ENCODE assay signal across 19 cellular contexts in the genomic region with DNA sequence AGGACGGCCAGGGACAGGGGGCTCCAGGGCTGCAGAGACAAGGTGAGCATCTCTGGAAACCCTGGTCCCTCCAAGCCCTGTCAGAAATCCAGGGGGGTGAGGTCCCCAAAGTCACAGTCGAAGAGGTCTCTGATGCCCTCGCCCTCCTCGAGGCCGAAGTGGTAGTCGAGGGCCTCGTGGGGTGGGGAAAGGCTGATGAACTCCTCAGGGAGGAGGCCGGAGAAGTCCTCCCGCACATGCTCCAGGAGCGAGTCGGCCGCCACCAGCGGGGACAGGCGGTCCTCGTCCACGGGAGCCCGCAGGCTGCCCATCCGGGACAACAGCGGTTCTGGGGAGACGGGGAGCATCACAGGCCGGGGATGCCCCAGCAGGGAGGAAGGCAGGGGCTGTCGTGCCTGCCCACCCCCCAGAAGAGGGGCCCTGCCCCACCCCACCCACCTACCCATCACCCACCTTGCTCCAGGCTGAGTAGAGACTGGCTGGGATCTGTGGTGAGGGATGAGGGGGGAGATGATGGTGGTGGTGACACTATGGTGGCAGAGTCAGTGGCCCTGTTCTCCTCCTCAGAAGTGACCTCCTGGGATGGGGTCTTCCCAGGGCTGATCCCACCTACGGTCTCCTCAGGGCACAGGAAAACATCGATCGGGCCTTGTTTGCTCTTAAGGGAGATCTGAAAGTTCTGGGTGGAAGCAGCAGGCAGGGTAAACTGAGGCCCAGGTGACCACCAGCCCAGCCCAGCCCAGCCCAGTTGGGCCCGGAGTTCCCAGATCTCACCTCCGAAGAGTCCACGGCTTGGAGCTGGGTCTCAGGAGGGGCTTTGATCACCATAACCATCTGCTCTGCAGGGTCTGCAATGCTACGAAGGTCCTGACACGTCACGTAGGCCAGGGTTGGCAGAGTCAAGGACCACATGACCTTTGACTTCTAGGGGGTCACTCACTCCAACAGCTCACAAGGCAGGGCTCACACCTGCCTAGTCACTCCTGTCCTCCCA. TPM values are rescaled to one million over a fixed set of nuclear protein-coding genes. Genes with fewer than 3 reads are reported as not detected.
A peak's percentile ranks its signal among the peaks of the same experiment; 100 is the strongest.
DNase-seq lines count a peak whose midpoint lies in the region; ATAC-seq, FAIRE-seq and TF ChIP-seq lines count a peak whose summit lies in the region.
"Had no signal": no experiment of that assay in that cellular context is flagged by ENCODE, and none has a peak within 500 bp of the region (broad histone marks: within the 10 kb centered on the region; RNA-seq: fewer than 3 reads in every experiment).

No MANE protein-coding gene starts in this region.

- H3K9me3 ChIP-seq in T-helper 17 cell (ENCODE audit: control insufficient read depth, low read length, poor library complexity, severe bottlenecking) (no peaks in the 10 kb centered on the region), HepG2 (ENCODE audit: low read length) (no peaks in the 10 kb centered on the region), subcutaneous abdominal adipose tissue (ENCODE audit: control insufficient read depth in 5 of 5, low read length in 5 of 5) (no peaks in the 10 kb centered on the region)
- H3K9me3 ChIP-seq: BLaER1, upper lobe of right lung had no signal

- H3K4me1 ChIP-seq in HepG2 (ENCODE audit: insufficient read depth, low read length) (peaks cover 28% of the 10 kb centered on the region), subcutaneous abdominal adipose tissue (ENCODE audit: control insufficient read depth in 5 of 5, insufficient read depth in 5 of 5, low read length in 5 of 5) (peaks cover 16 to 77% (median 66%) of the 10 kb centered on the region in 5 donors)

- 0 out of 4 replicates have a peak, but pooled peaks of 1 of the 2 experiments have one; percentile 17 for TF ChIP-seq POLR2A in HepG2 (IDR thresholded peaks at IDR 0.05; ENCODE audit: insufficient read depth in 1 of 2, low read depth in 2 of 2, low read length in 2 of 2)

- H4K20me1 ChIP-seq in HepG2 (ENCODE audit: insufficient read depth, low read length), result no peaks in the 10 kb centered on the region

- no peak for TF ChIP-seq RAD21 in HepG2 (CRISPR knock-in tag; IDR thresholded peaks at IDR 0.05)

- no TSS peak for BruUV-seq in HepG2 (replicated peaks; lab: Mats Ljungman, UMichigan)

- intact Hi-C loops in HepG2 (cut with micrococcal nuclease; ENCODE audit: unreplicated experiment), result no loop called here

- H3K4me3 ChIP-seq in HepG2 (replicated peaks in 1 of 3; ENCODE audit: insufficient read depth in 1 of 3, low read depth in 2 of 3, low read length in 3 of 3), result no peak overlapping the region
- H3K4me3 ChIP-seq in subcutaneous abdominal adipose tissue (ENCODE audit: low read depth in 1 of 5, low read length in 5 of 5), result no peak overlapping the region
- H3K4me3 ChIP-seq: BLaER1, smooth muscle cell, upper lobe of right lung had no signal

- CTCF ChIA-PET in activated CD4-positive, alpha-beta T cell treated with anti-CD3 and anti-CD28 coated beads, Interleukin-2, amount 10 ng/mL, durations not matched to agents 7 days and 5 days (lab: Charles Lee), result interaction anchor here (9.1 kb wide), 1 partner anchor 10 kb away, joined by 115 read pairs; a partner anchor contains a TSS
- CTCF ChIA-PET in HepG2 (lab: Yijun Ruan, JAX; ENCODE audit: low intra/inter-chr PET ratio, low total read pairs), result no interaction called here

- no peak for TF ChIP-seq CTCF in HepG2 (CRISPR knock-in tag; IDR thresholded peaks at IDR 0.05)

- H3K9me3 Mint-ChIP-seq in activated CD4-positive, alpha-beta T cell treated with anti-CD3 and anti-CD28 coated beads, Interleukin-2, amount 10 ng/mL, durations not matched to agents 7 days and 5 days, result no peaks in the 10 kb centered on the region

- no peaks in the 10 kb centered on the region for H3K27me3 Mint-ChIP-seq in activated CD4-positive, alpha-beta T cell treated with anti-CD3 and anti-CD28 coated beads, Interleukin-2, amount 10 ng/mL, durations not matched to agents 7 days and 5 days
- no peaks in the 10 kb centered on the region for H3K27me3 Mint-ChIP-seq in T-helper 17 cell

- peaks cover 21% of the 10 kb centered on the region for H3K79me2 ChIP-seq in HepG2 (ENCODE audit: insufficient read depth, low read length)

- in situ Hi-C loops in HepG2 (cut with HindIII; ENCODE audit: extremely low pct_ligation_motif_present, low pct_unique_long_range_greater_than_20kb), result no loop called here

- no peak for ATAC-seq in T-helper 17 cell
- no peak for ATAC-seq in HepG2
- no peak for ATAC-seq in HG03571 (IDR thresholded peaks at IDR 0.05; ENCODE audit: unreplicated experiment)
- ATAC-seq in HG03045 (IDR thresholded peaks at IDR 0.05; ENCODE audit: unreplicated experiment), result no peak
- ATAC-seq: left lobe of liver, upper lobe of right lung had no signal

- H3K27me3 ChIP-seq in HepG2 (ENCODE audit: control insufficient read depth in 1 of 2, insufficient read depth in 2 of 2, low read length in 2 of 2) (peaks cover 0 to 3% of the 10 kb centered on the region in 2 experiments; a peak in 1 of 5 replicates), subcutaneous abdominal adipose tissue (ENCODE audit: control insufficient read depth in 5 of 5, insufficient read depth in 4 of 5, low read length in 5 of 5) (no peaks in the 10 kb centered on the region)
- H3K27me3 ChIP-seq: BLaER1, upper lobe of right lung had no signal

- no peak for FAIRE-seq in HepG2 (lab: Jason Lieb, UNC)
- FAIRE-seq: A204.1 had no signal

- H3K4me1 Mint-ChIP-seq in activated CD4-positive, alpha-beta T cell treated with anti-CD3 and anti-CD28 coated beads, Interleukin-2, amount 10 ng/mL, durations not matched to agents 7 days and 5 days, result peaks cover 93% of the 10 kb centered on the region
- H3K4me1 Mint-ChIP-seq in T-helper 17 cell, result peaks cover 44% of the 10 kb centered on the region

- WGBS in HepG2 (ENCODE audit: low lambda C conversion rate), result 95% methylated on average over 30 of the region's 31 CpGs

- no peak overlapping the region for H3K9ac ChIP-seq in HepG2 (ENCODE audit: insufficient read depth, low read depth, low read length)
- peak overlapping the region in 1 of 5 donors; percentile 9 for H3K9ac ChIP-seq in subcutaneous abdominal adipose tissue (ENCODE audit: low read length in 5 of 5)
- H3K9ac ChIP-seq: BLaER1 had no signal

- H3K4me3 Mint-ChIP-seq in activated CD4-positive, alpha-beta T cell treated with anti-CD3 and anti-CD28 coated beads, Interleukin-2, amount 10 ng/mL, durations not matched to agents 7 days and 5 days, result no peak overlapping the region
- H3K4me3 Mint-ChIP-seq in T-helper 17 cell, result peak overlapping the region; percentile 12

- H2AFZ ChIP-seq in HepG2 (ENCODE audit: low read length), result no peak overlapping the region

- no peak overlapping the region for H3K4me2 ChIP-seq in HepG2 (ENCODE audit: low read depth, low read length)
- H3K4me2 ChIP-seq: BLaER1, smooth muscle cell had no signal

- peak overlapping the region; percentile 93 for H3K27ac Mint-ChIP-seq in activated CD4-positive, alpha-beta T cell treated with anti-CD3 and anti-CD28 coated beads, Interleukin-2, amount 10 ng/mL, durations not matched to agents 7 days and 5 days
- peak overlapping the region; percentile 56 for H3K27ac Mint-ChIP-seq in T-helper 17 cell

- H3K36me3 ChIP-seq in HepG2 (replicated peaks in 1 of 2; ENCODE audit: control insufficient read depth in 1 of 2, insufficient read depth in 2 of 2, low read length in 2 of 2) (peaks cover 10 to 30% of the 10 kb centered on the region in 2 experiments), subcutaneous abdominal adipose tissue (ENCODE audit: control insufficient read depth in 5 of 5, insufficient read depth in 5 of 5, low read length in 5 of 5) (peaks cover 0 to under 1% (median 0%) of the 10 kb centered on the region in 5 donors)
- H3K36me3 ChIP-seq: upper lobe of right lung had no signal

- TF ChIP-seq EP300 in HepG2 (IDR thresholded peaks at IDR 0.05; ENCODE audit: low read depth in 2 of 2, low read length in 2 of 2), result no peak
- no peak for TF ChIP-seq EP300 in HepG2 (CRISPR knock-in tag; IDR thresholded peaks at IDR 0.05; ENCODE audit: borderline replicate concordance)

- no peak for DNase-seq in activated CD4-positive, alpha-beta T cell treated with anti-CD3 and anti-CD28 coated beads, Interleukin-2, amount 10 ng/mL, durations not matched to agents 7 days and 5 days
- no peak for DNase-seq in activated CD4-positive, alpha-beta T cell treated with anti-CD3 and anti-CD28 coated beads for 4 hours
- DNase-seq in T-helper 17 cell (no peak), HepG2 (ENCODE audit: low spot score) (no peak), occipital lobe (lab: John Stamatoyannopoulos, UW) (no peak)
- DNase-seq: activated CD4-positive, alpha-beta T cell treated with anti-CD3 and anti-CD28 coated beads, Interleukin-2, amount 50 U/mL, for 48 hours; amygdala; foreskin melanocyte; NCI-H1092 treated with DMSO at 0.1 percent for 48 hours; NCI-H2107; upper lobe of right lung had no signal

- POLR2A ChIA-PET in activated CD4-positive, alpha-beta T cell treated with anti-CD3 and anti-CD28 coated beads, Interleukin-2, amount 10 ng/mL, durations not matched to agents 7 days and 5 days (lab: Charles Lee), result no interaction called here
- POLR2A ChIA-PET in HepG2 (lab: Yijun Ruan, JAX), result no interaction called here

- peaks cover 56% of the 10 kb centered on the region for H3K36me3 Mint-ChIP-seq in activated CD4-positive, alpha-beta T cell treated with anti-CD3 and anti-CD28 coated beads, Interleukin-2, amount 10 ng/mL, durations not matched to agents 7 days and 5 days (ENCODE audit: low read depth)
- no peaks in the 10 kb centered on the region for H3K36me3 Mint-ChIP-seq in T-helper 17 cell (ENCODE audit: low read depth)

- H3K27ac ChIP-seq in HepG2 (ENCODE audit: extremely low read length, insufficient read depth, low read length) (no peak overlapping the region), subcutaneous abdominal adipose tissue (ENCODE audit: low read depth, low read length) (peak overlapping the region; percentile 87)
- H3K27ac ChIP-seq: HL-60 had no signal

RNA-seq across cellular contexts. Expression of a gene that starts 2.7 kb away (rescaled TPM):
- total RNA-seq in activated CD4-positive, alpha-beta T cell treated with anti-CD3 and anti-CD28 coated beads, Interleukin-2, amount 10 ng/mL, durations not matched to agents 7 days and 5 days, result 10 to 100 TPM; 48.2 to 54.3 TPM
- total RNA-seq in T-helper 17 cell (10 to 100 TPM; 10.2 to 12.2 TPM), HepG2 (2016; rRNA removed; fragmentation: Illumina TruSeq; extraction: Trizol) (26.4 and 61.5 TPM in 2 replicates), occipital lobe (27.8 TPM)
- total RNA-seq in HepG2 (2016; cell fraction: cytosol; rRNA removed; fragmentation: Illumina TruSeq; extraction: Trizol; ENCODE audit: low read depth), result 43.9 and 46.0 TPM in 2 replicates
- total RNA-seq in HepG2 (2016; cell fraction: insoluble cytoplasmic fraction; rRNA removed; fragmentation: Illumina TruSeq; extraction: Trizol), result 23.2 and 62.1 TPM in 2 replicates
- 62.7 and 67.8 TPM in 2 replicates for total RNA-seq in HepG2 (2016; cell fraction: membrane; rRNA removed; fragmentation: Illumina TruSeq; extraction: Trizol)
- total RNA-seq in HepG2 (2016; cell fraction: nucleus; rRNA removed; fragmentation: Illumina TruSeq; extraction: Trizol), result 71.4 and 86.1 TPM in 2 replicates
- 65.5 and 81.8 TPM in 2 replicates for polyA plus RNA-seq in HepG2 (2011; rRNA removed)
- 30.3 and 70.4 TPM in 2 replicates for polyA plus RNA-seq in HepG2 (2011; cell fraction: cytosol; rRNA removed)
- polyA plus RNA-seq in HepG2 (2011; cell fraction: nucleus; rRNA removed), result 585 and 688 TPM in 2 replicates
- polyA plus RNA-seq in HepG2 (2012), result 32.0 and 41.2 TPM in 2 replicates
- 18.6 and 21.1 TPM in 2 replicates for polyA plus RNA-seq in HepG2 (2016; cell fraction: cytosol; fragmentation: Illumina TruSeq; extraction: Trizol; ENCODE audit: low read depth)
- polyA plus RNA-seq in HepG2 (2016; cell fraction: insoluble cytoplasmic fraction; fragmentation: Illumina TruSeq; extraction: Trizol; ENCODE audit: low read depth), result 21.8 and 29.6 TPM in 2 replicates
- polyA plus RNA-seq in HepG2 (2016; cell fraction: membrane; fragmentation: Illumina TruSeq; extraction: Trizol; ENCODE audit: low read depth), result 29.2 TPM in 2 replicates
- 161 and 163 TPM in 2 replicates for polyA plus RNA-seq in HepG2 (2016; cell fraction: nucleus; fragmentation: Illumina TruSeq; extraction: Trizol; ENCODE audit: insufficient read depth, low read depth)
- 148 and 154 TPM in 2 replicates for polyA minus RNA-seq in HepG2 (2011; rRNA and poly(A)+ RNA removed; ENCODE audit: low replicate concordance)
- 27.1 and 33.2 TPM in 2 replicates for polyA minus RNA-seq in HepG2 (2011; cell fraction: cytosol; rRNA and poly(A)+ RNA removed)
- 103 and 112 TPM in 2 replicates for polyA minus RNA-seq in HepG2 (2011; cell fraction: nucleus; rRNA and poly(A)+ RNA removed)

RNA-seq across cellular contexts. Expression of a gene that starts 9.2 kb away (rescaled TPM):
- total RNA-seq in activated CD4-positive, alpha-beta T cell treated with anti-CD3 and anti-CD28 coated beads, Interleukin-2, amount 10 ng/mL, durations not matched to agents 7 days and 5 days, result 10 to 100 TPM; 64.9 to 69.8 TPM
- total RNA-seq in T-helper 17 cell (10 to 100 TPM in 1 of 2 donors, 1 to 10 TPM in 1; 2.6 to 11.5 TPM), HepG2 (2016; rRNA removed; fragmentation: Illumina TruSeq; extraction: Trizol) (25.3 and 39.4 TPM in 2 replicates), occipital lobe (2.2 TPM)
- 23.5 and 26.5 TPM in 2 replicates for total RNA-seq in HepG2 (2016; cell fraction: cytosol; rRNA removed; fragmentation: Illumina TruSeq; extraction: Trizol; ENCODE audit: low read depth)
- total RNA-seq in HepG2 (2016; cell fraction: insoluble cytoplasmic fraction; rRNA removed; fragmentation: Illumina TruSeq; extraction: Trizol), result 22.9 and 41.6 TPM in 2 replicates
- 49.7 and 51.9 TPM in 2 replicates for total RNA-seq in HepG2 (2016; cell fraction: membrane; rRNA removed; fragmentation: Illumina TruSeq; extraction: Trizol)
- 29.5 and 34.7 TPM in 2 replicates for total RNA-seq in HepG2 (2016; cell fraction: nucleus; rRNA removed; fragmentation: Illumina TruSeq; extraction: Trizol)
- 22.5 and 25.5 TPM in 2 replicates for polyA plus RNA-seq in HepG2 (2011; rRNA removed)
- 14.5 and 25.4 TPM in 2 replicates for polyA plus RNA-seq in HepG2 (2011; cell fraction: cytosol; rRNA removed)
- 50.7 and 66.4 TPM in 2 replicates for polyA plus RNA-seq in HepG2 (2011; cell fraction: nucleus; rRNA removed)
- 14.4 and 23.5 TPM in 2 replicates for polyA plus RNA-seq in HepG2 (2012)
- 39.6 and 41.6 TPM in 2 replicates for polyA plus RNA-seq in HepG2 (2016; cell fraction: cytosol; fragmentation: Illumina TruSeq; extraction: Trizol; ENCODE audit: low read depth)
- 32.3 and 37.3 TPM in 2 replicates for polyA plus RNA-seq in HepG2 (2016; cell fraction: insoluble cytoplasmic fraction; fragmentation: Illumina TruSeq; extraction: Trizol; ENCODE audit: low read depth)
- 56.5 and 59.4 TPM in 2 replicates for polyA plus RNA-seq in HepG2 (2016; cell fraction: membrane; fragmentation: Illumina TruSeq; extraction: Trizol; ENCODE audit: low read depth)
- 97.6 and 106 TPM in 2 replicates for polyA plus RNA-seq in HepG2 (2016; cell fraction: nucleus; fragmentation: Illumina TruSeq; extraction: Trizol; ENCODE audit: insufficient read depth, low read depth)
- polyA minus RNA-seq in HepG2 (2011; rRNA and poly(A)+ RNA removed; ENCODE audit: low replicate concordance), result 35.0 and 64.5 TPM in 2 replicates
- 7.4 and 10.7 TPM in 2 replicates for polyA minus RNA-seq in HepG2 (2011; cell fraction: cytosol; rRNA and poly(A)+ RNA removed)
- polyA minus RNA-seq in HepG2 (2011; cell fraction: nucleus; rRNA and poly(A)+ RNA removed), result 8.0 and 10.6 TPM in 2 replicates

RNA-seq across cellular contexts. Expression of a gene that starts 10.2 kb away (rescaled TPM):
- 1 to 10 TPM; 2.4 to 4.1 TPM for total RNA-seq in activated CD4-positive, alpha-beta T cell treated with anti-CD3 and anti-CD28 coated beads, Interleukin-2, amount 10 ng/mL, durations not matched to agents 7 days and 5 days
- total RNA-seq in T-helper 17 cell (1 to 10 TPM in 1 of 2 donors, under 1 TPM in 1; 0.89 to 1.2 TPM), HepG2 (2016; rRNA removed; fragmentation: Illumina TruSeq; extraction: Trizol) (not detected in 2 replicates), occipital lobe (1.1 TPM)
- not detected in 2 replicates for total RNA-seq in HepG2 (2016; cell fraction: cytosol; rRNA removed; fragmentation: Illumina TruSeq; extraction: Trizol; ENCODE audit: low read depth)
- total RNA-seq in HepG2 (2016; cell fraction: insoluble cytoplasmic fraction; rRNA removed; fragmentation: Illumina TruSeq; extraction: Trizol), result not detected in 2 replicates
- total RNA-seq in HepG2 (2016; cell fraction: membrane; rRNA removed; fragmentation: Illumina TruSeq; extraction: Trizol), result not detected in 2 replicates
- total RNA-seq in HepG2 (2016; cell fraction: nucleus; rRNA removed; fragmentation: Illumina TruSeq; extraction: Trizol), result not detected in 2 replicates
- not detected in 2 replicates for polyA plus RNA-seq in HepG2 (2011; rRNA removed)
- polyA plus RNA-seq in HepG2 (2011; cell fraction: cytosol; rRNA removed), result not detected in 2 replicates
- not detected in 2 replicates for polyA plus RNA-seq in HepG2 (2011; cell fraction: nucleus; rRNA removed)
- polyA plus RNA-seq in HepG2 (2012), result 0.11 and 0.12 TPM in 2 replicates
- polyA plus RNA-seq in HepG2 (2016; cell fraction: cytosol; fragmentation: Illumina TruSeq; extraction: Trizol; ENCODE audit: low read depth), result not detected in 2 replicates
- polyA plus RNA-seq in HepG2 (2016; cell fraction: insoluble cytoplasmic fraction; fragmentation: Illumina TruSeq; extraction: Trizol; ENCODE audit: low read depth), result not detected in 2 replicates
- not detected in 2 replicates for polyA plus RNA-seq in HepG2 (2016; cell fraction: membrane; fragmentation: Illumina TruSeq; extraction: Trizol; ENCODE audit: low read depth)
- polyA plus RNA-seq in HepG2 (2016; cell fraction: nucleus; fragmentation: Illumina TruSeq; extraction: Trizol; ENCODE audit: insufficient read depth, low read depth), result not detected in 2 replicates
- 0.12 and 3.5 TPM in 2 replicates for polyA minus RNA-seq in HepG2 (2011; rRNA and poly(A)+ RNA removed; ENCODE audit: low replicate concordance)
- polyA minus RNA-seq in HepG2 (2011; cell fraction: cytosol; rRNA and poly(A)+ RNA removed), result not detected in 2 replicates
- polyA minus RNA-seq in HepG2 (2011; cell fraction: nucleus; rRNA and poly(A)+ RNA removed), result not detected in 2 replicates

RNA-seq across cellular contexts. Expression of a gene that starts 14.8 kb away (rescaled TPM):
- under 1 TPM; 0.15 to 0.25 TPM for total RNA-seq in activated CD4-positive, alpha-beta T cell treated with anti-CD3 and anti-CD28 coated beads, Interleukin-2, amount 10 ng/mL, durations not matched to agents 7 days and 5 days
- total RNA-seq in T-helper 17 cell (under 1 TPM; 0.13 to 0.45 TPM), HepG2 (2016; rRNA removed; fragmentation: Illumina TruSeq; extraction: Trizol) (0.09 and 0.14 TPM in 2 replicates), occipital lobe (not detected)
- 0.30 and 0.35 TPM in 2 replicates for total RNA-seq in HepG2 (2016; cell fraction: cytosol; rRNA removed; fragmentation: Illumina TruSeq; extraction: Trizol; ENCODE audit: low read depth)
- 0.11 TPM in 1 of 2 replicates, not detected in the other for total RNA-seq in HepG2 (2016; cell fraction: insoluble cytoplasmic fraction; rRNA removed; fragmentation: Illumina TruSeq; extraction: Trizol)
- total RNA-seq in HepG2 (2016; cell fraction: membrane; rRNA removed; fragmentation: Illumina TruSeq; extraction: Trizol), result 0.37 and 0.38 TPM in 2 replicates
- 0.31 and 0.37 TPM in 2 replicates for total RNA-seq in HepG2 (2016; cell fraction: nucleus; rRNA removed; fragmentation: Illumina TruSeq; extraction: Trizol)
- polyA plus RNA-seq in HepG2 (2011; rRNA removed), result 0.16 TPM in 2 replicates
- 0.17 and 0.29 TPM in 2 replicates for polyA plus RNA-seq in HepG2 (2011; cell fraction: cytosol; rRNA removed)
- polyA plus RNA-seq in HepG2 (2011; cell fraction: nucleus; rRNA removed), result 0.18 and 0.24 TPM in 2 replicates
- polyA plus RNA-seq in HepG2 (2012), result 0.21 and 0.32 TPM in 2 replicates
- polyA plus RNA-seq in HepG2 (2016; cell fraction: cytosol; fragmentation: Illumina TruSeq; extraction: Trizol; ENCODE audit: low read depth), result 0.12 and 0.15 TPM in 2 replicates
- polyA plus RNA-seq in HepG2 (2016; cell fraction: insoluble cytoplasmic fraction; fragmentation: Illumina TruSeq; extraction: Trizol; ENCODE audit: low read depth), result 0.20 and 0.21 TPM in 2 replicates
- 0.27 and 0.39 TPM in 2 replicates for polyA plus RNA-seq in HepG2 (2016; cell fraction: membrane; fragmentation: Illumina TruSeq; extraction: Trizol; ENCODE audit: low read depth)
- not detected in 2 replicates for polyA plus RNA-seq in HepG2 (2016; cell fraction: nucleus; fragmentation: Illumina TruSeq; extraction: Trizol; ENCODE audit: insufficient read depth, low read depth)
- 0.58 TPM in 1 of 2 replicates, not detected in the other for polyA minus RNA-seq in HepG2 (2011; rRNA and poly(A)+ RNA removed; ENCODE audit: low replicate concordance)
- not detected in 2 replicates for polyA minus RNA-seq in HepG2 (2011; cell fraction: cytosol; rRNA and poly(A)+ RNA removed)
- polyA minus RNA-seq in HepG2 (2011; cell fraction: nucleus; rRNA and poly(A)+ RNA removed), result 0.26 TPM in 1 of 2 replicates, not detected in the other
- total RNA-seq: left lobe of liver had no signal

RNA-seq across cellular contexts. Expression of a gene that starts 43.2 kb away (rescaled TPM):
- total RNA-seq in activated CD4-positive, alpha-beta T cell treated with anti-CD3 and anti-CD28 coated beads, Interleukin-2, amount 10 ng/mL, durations not matched to agents 7 days and 5 days, result 10 to 100 TPM; 19.1 to 21.8 TPM
- total RNA-seq in T-helper 17 cell, result 1 to 10 TPM; 3.7 to 4.0 TPM
- total RNA-seq in HepG2 (2016; rRNA removed; fragmentation: Illumina TruSeq; extraction: Trizol), result not detected in 2 replicates
- total RNA-seq in HepG2 (2016; cell fraction: cytosol; rRNA removed; fragmentation: Illumina TruSeq; extraction: Trizol; ENCODE audit: low read depth), result not detected in 2 replicates
- total RNA-seq in HepG2 (2016; cell fraction: insoluble cytoplasmic fraction; rRNA removed; fragmentation: Illumina TruSeq; extraction: Trizol), result not detected in 2 replicates
- not detected in 2 replicates for total RNA-seq in HepG2 (2016; cell fraction: membrane; rRNA removed; fragmentation: Illumina TruSeq; extraction: Trizol)
- not detected in 2 replicates for total RNA-seq in HepG2 (2016; cell fraction: nucleus; rRNA removed; fragmentation: Illumina TruSeq; extraction: Trizol)
- polyA plus RNA-seq in HepG2 (2011; rRNA removed), result not detected in 2 replicates
- polyA plus RNA-seq in HepG2 (2011; cell fraction: cytosol; rRNA removed), result 0.01 TPM in 1 of 2 replicates, not detected in the other
- not detected in 2 replicates for polyA plus RNA-seq in HepG2 (2011; cell fraction: nucleus; rRNA removed)
- polyA plus RNA-seq in HepG2 (2012), result 0.07 TPM in 1 of 2 replicates, not detected in the other
- not detected in 2 replicates for polyA plus RNA-seq in HepG2 (2016; cell fraction: cytosol; fragmentation: Illumina TruSeq; extraction: Trizol; ENCODE audit: low read depth)
- not detected in 2 replicates for polyA plus RNA-seq in HepG2 (2016; cell fraction: insoluble cytoplasmic fraction; fragmentation: Illumina TruSeq; extraction: Trizol; ENCODE audit: low read depth)
- polyA plus RNA-seq in HepG2 (2016; cell fraction: membrane; fragmentation: Illumina TruSeq; extraction: Trizol; ENCODE audit: low read depth), result not detected in 2 replicates
- not detected in 2 replicates for polyA plus RNA-seq in HepG2 (2016; cell fraction: nucleus; fragmentation: Illumina TruSeq; extraction: Trizol; ENCODE audit: insufficient read depth, low read depth)
- 0.20 and 11.4 TPM in 2 replicates for polyA minus RNA-seq in HepG2 (2011; rRNA and poly(A)+ RNA removed; ENCODE audit: low replicate concordance)
- not detected in 2 replicates for polyA minus RNA-seq in HepG2 (2011; cell fraction: cytosol; rRNA and poly(A)+ RNA removed)
- not detected in 2 replicates for polyA minus RNA-seq in HepG2 (2011; cell fraction: nucleus; rRNA and poly(A)+ RNA removed)
- total RNA-seq in occipital lobe, result 12.5 TPM
